25 cellular contexts compared by ENCODE assay signal in genomic region chr16:81576696-81577095, GRCh38.
"Had no signal": no experiment of that assay in that cellular context is flagged by ENCODE, and none has a peak within 500 bp of the region (broad histone marks: within the 10 kb centered on the region; RNA-seq: fewer than 3 reads in every experiment).

No MANE protein-coding gene starts in this region.

- H3K9me3 ChIP-seq: esophagus squamous epithelium, heart right ventricle, lower lobe of right lung, suprapubic skin, vagina had no signal

- H3K27ac Mint-ChIP-seq: natural killer cell treated with Interleukin-12 subunit alpha and Interleukin-12 subunit beta and Interleukin-15 and Interleukin-18, amount 100 ng/mL, for 72 hours; progenitor cell of endocrine pancreas; stimulated activated memory B cell treated with anti-CD40 and anti-IgM and Interleukin-4, amounts not matched to agents 10 μg/mL and 1 μg/mL and 100 μg/mL, for 72 hours; stimulated activated naive CD8-positive, alpha-beta T cell treated with anti-CD3 and anti-CD28 coated beads, Interleukin-15, Interleukin-2, amounts not matched to agents 100 ng/mL and 50 ng/mL, for 24 hours had no signal

- H3K27ac ChIP-seq: coronary artery, esophagus squamous epithelium, heart right ventricle, lower lobe of right lung, parathyroid adenoma, suprapubic skin, vagina had no signal

- H3K4me1 ChIP-seq: parathyroid adenoma had no signal

- H3K4me3 Mint-ChIP-seq: natural killer cell treated with Interleukin-12 subunit alpha and Interleukin-12 subunit beta and Interleukin-15 and Interleukin-18, amount 100 ng/mL, for 72 hours; neural crest cell; stimulated activated memory B cell treated with anti-CD40 and anti-IgM and Interleukin-4, amounts not matched to agents 10 μg/mL and 1 μg/mL and 100 μg/mL, for 72 hours; stimulated activated naive CD8-positive, alpha-beta T cell treated with anti-CD3 and anti-CD28 coated beads, Interleukin-15, Interleukin-2, amounts not matched to agents 100 ng/mL and 50 ng/mL, for 24 hours had no signal

- ATAC-seq: heart right ventricle; left ventricle myocardium superior; lower lobe of right lung; sciatic nerve; stimulated activated memory B cell treated with anti-CD40 and anti-IgM and Interleukin-4, amounts not matched to agents 10 μg/mL and 1 μg/mL and 100 μg/mL, for 72 hours had no signal

- H3K27me3 Mint-ChIP-seq: natural killer cell treated with Interleukin-12 subunit alpha and Interleukin-12 subunit beta and Interleukin-15 and Interleukin-18, amount 100 ng/mL, for 72 hours; progenitor cell of endocrine pancreas; stimulated activated memory B cell treated with anti-CD40 and anti-IgM and Interleukin-4, amounts not matched to agents 10 μg/mL and 1 μg/mL and 100 μg/mL, for 72 hours; stimulated activated naive CD8-positive, alpha-beta T cell treated with anti-CD3 and anti-CD28 coated beads, Interleukin-15, Interleukin-2, amounts not matched to agents 100 ng/mL and 50 ng/mL, for 24 hours had no signal

- H3K36me3 ChIP-seq: lower lobe of right lung, suprapubic skin, vagina had no signal

- H3K9me3 Mint-ChIP-seq: natural killer cell treated with Interleukin-12 subunit alpha and Interleukin-12 subunit beta and Interleukin-15 and Interleukin-18, amount 100 ng/mL, for 72 hours; neural crest cell; stimulated activated memory B cell treated with anti-CD40 and anti-IgM and Interleukin-4, amounts not matched to agents 10 μg/mL and 1 μg/mL and 100 μg/mL, for 72 hours; stimulated activated naive CD8-positive, alpha-beta T cell treated with anti-CD3 and anti-CD28 coated beads, Interleukin-15, Interleukin-2, amounts not matched to agents 100 ng/mL and 50 ng/mL, for 24 hours had no signal

- H3K27me3 ChIP-seq: esophagus squamous epithelium, heart right ventricle, suprapubic skin, vagina had no signal

- DNase-seq: dermis blood vessel endothelial cell; effector memory CD4-positive, alpha-beta T cell; erythroblast; esophagus squamous epithelium; foreskin melanocyte; glutamatergic neuron; heart right ventricle; hippocampal formation; islet precursor cell; left ventricle myocardium superior; lower lobe of right lung; stimulated activated CD4-positive, alpha-beta T cell treated with anti-CD3 and anti-CD28 coated beads, Interleukin-12 subunit alpha, Interleukin-12 subunit beta, amount 100 ng/mL, for 4 hours; stimulated activated CD4-positive, alpha-beta T cell treated with anti-CD3 and anti-CD28 coated beads, Interleukin-1b, Interleukin-23, amount 100 ng/mL, for 48 hours; stimulated activated CD4-positive, alpha-beta T cell treated with anti-CD3 and anti-CD28 coated beads, Interleukin-4, amount 100 ng/mL, for 24 hours had no signal

- H3K4me3 ChIP-seq: coronary artery, esophagus squamous epithelium, heart right ventricle, lower lobe of right lung, smooth muscle cell, suprapubic skin, vagina had no signal

- H3K36me3 Mint-ChIP-seq: natural killer cell treated with Interleukin-12 subunit alpha and Interleukin-12 subunit beta and Interleukin-15 and Interleukin-18, amount 100 ng/mL, for 72 hours had no signal
